ENCODE assay signal across 14 cellular contexts in the genomic region with DNA sequence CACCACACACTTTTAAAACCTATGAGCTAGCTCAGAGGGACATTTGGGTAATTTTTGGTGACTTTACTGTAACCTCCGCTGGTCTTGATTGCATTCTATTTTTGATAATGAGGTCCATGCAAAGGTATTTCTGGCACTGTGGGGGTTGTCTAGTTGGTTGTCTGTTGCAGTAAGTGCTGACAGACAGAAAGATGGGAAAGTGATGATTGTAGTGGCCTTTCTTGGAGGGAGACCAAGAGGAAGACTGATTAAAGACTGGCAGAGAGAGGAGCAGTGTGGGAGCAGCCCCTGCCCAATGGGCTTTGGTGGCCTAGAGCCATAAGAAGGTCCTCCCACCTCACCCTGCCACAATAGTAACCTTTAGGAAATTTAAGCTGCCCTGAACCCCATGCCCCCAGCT.
DNase-seq lines count a peak whose midpoint lies in the region; ATAC-seq and TF ChIP-seq lines count a peak whose summit lies in the region.
"Had no signal": no experiment of that assay in that cellular context is flagged by ENCODE, and none has a peak within 500 bp of the region (broad histone marks: within the 10 kb centered on the region; RNA-seq: fewer than 3 reads in every experiment).

No MANE protein-coding gene starts in this region.

- no peaks in the 10 kb centered on the region for H3K4me1 ChIP-seq in right cardiac atrium (ENCODE audit: control insufficient read depth, insufficient read depth, low read length)
- H3K4me1 ChIP-seq: BE2C, Caco-2 had no signal

- no peak for TF ChIP-seq CTCF in GM20000 (IDR thresholded peaks at IDR 0.05; ENCODE audit: extremely low read depth, missing control alignments)

- ATAC-seq in Right ventricle myocardium superior (ENCODE audit: poor library complexity) (peak; percentile 87), left cardiac atrium (peak; percentile 90), right cardiac atrium (peak; percentile 75 to 86), GM19397 (IDR thresholded peaks at IDR 0.05; ENCODE audit: unreplicated experiment) (no peak), HG03432 (IDR thresholded peaks at IDR 0.05; ENCODE audit: unreplicated experiment) (no peak)
- ATAC-seq: HepG2 had no signal

- H3K27me3 ChIP-seq in right cardiac atrium (ENCODE audit: control insufficient read depth, insufficient read depth) = no peaks in the 10 kb centered on the region
- H3K27me3 ChIP-seq: BE2C had no signal

- intact Hi-C loops in Right ventricle myocardium superior (cut with DNase I) = loop anchor here (10.0 kb wide), 1 partner anchor 169 kb away; a partner anchor contains a TSS
- intact Hi-C loops in left cardiac atrium (cut with DNase I) = no loop called here
- intact Hi-C loops in right cardiac atrium (cut with DNase I) = loop anchor here in 1 of 4 donors (10.0 kb wide), 1 partner anchor 169 kb away; a partner anchor contains a TSS

- WGBS in right cardiac atrium = 40% methylated on average over 1 of the region's 1 CpG

- no peak overlapping the region for H3K4me3 ChIP-seq in right cardiac atrium (ENCODE audit: low read length)

- no peak overlapping the region for H3K27ac ChIP-seq in right cardiac atrium (ENCODE audit: low read length)
- H3K27ac ChIP-seq: C4-2B had no signal

- H3K9me3 ChIP-seq in right cardiac atrium (ENCODE audit: control insufficient read depth, low read length) = no peaks in the 10 kb centered on the region
- H3K9me3 ChIP-seq: BE2C, Caco-2 had no signal

- no peak for DNase-seq in Right ventricle myocardium superior
- no peak for DNase-seq in left cardiac atrium
- DNase-seq in right cardiac atrium = no peak
- DNase-seq in GM20000 (ENCODE audit: low spot score) = no peak
- DNase-seq: ACHN; BE2C; Caco-2; CD4-positive, alpha-beta T cell; GF-D8; H9 had no signal

Comparison
In these comparisons a context has a peak if more than half of its experiments do, and no peak if none do; other contexts are left out.
1. ATAC-seq: peak in Right ventricle myocardium superior (single experiment), left cardiac atrium (2 of 2) and right cardiac atrium (2 of 2); none in GM19397 (single experiment) and HG03432 (single experiment).